9 cellular contexts compared by ENCODE assay signal in genomic region chr11:72684236-72684912, GRCh38. TPM values are rescaled to one million over a fixed set of nuclear protein-coding genes. Genes with fewer than 3 reads are reported as not detected.
DNase-seq lines count a peak whose midpoint lies in the region; ATAC-seq and TF ChIP-seq lines count a peak whose summit lies in the region.
"Had no signal": no experiment of that assay in that cellular context is flagged by ENCODE, and none has a peak within 500 bp of the region (broad histone marks: within the 10 kb centered on the region; RNA-seq: fewer than 3 reads in every experiment).

No MANE protein-coding gene starts in this region.

- 53% methylated on average over 9 of the region's 9 CpGs for WGBS in prostate gland

- no peaks in the 10 kb centered on the region for H3K9me3 Mint-ChIP-seq in GM23338
- H3K9me3 Mint-ChIP-seq in activated T-cell treated with anti-CD3 and anti-CD28 coated beads, Interleukin-2, amount 50 U/mL, for 4 hours, result no peaks in the 10 kb centered on the region
- H3K9me3 Mint-ChIP-seq: IgD-negative memory B cell had no signal

- H3K27me3 Mint-ChIP-seq in GM23338 (ENCODE audit: insufficient read depth, low read depth, poor library complexity), result peaks cover 22% of the 10 kb centered on the region
- no peaks in the 10 kb centered on the region for H3K27me3 Mint-ChIP-seq in activated T-cell treated with anti-CD3 and anti-CD28 coated beads, Interleukin-2, amount 50 U/mL, for 4 hours (ENCODE audit: low read depth)

- H3K4me1 ChIP-seq in GM23338 (ENCODE audit: insufficient read depth) (no peaks in the 10 kb centered on the region), foreskin keratinocyte (no peaks in the 10 kb centered on the region), prostate gland (replicated peaks) (no peaks in the 10 kb centered on the region)

- TF ChIP-seq POLR2A in prostate gland (IDR thresholded peaks at IDR 0.05), result no peak

- 0 out of 2 replicates have a peak, but pooled peaks cover 5% of the 10 kb centered on the region for H4K20me1 ChIP-seq in GM23338 (replicated peaks; ENCODE audit: insufficient read depth)

- H3K4me2 ChIP-seq in GM23338, result no peak overlapping the region

- peaks cover 6% of the 10 kb centered on the region; the same call in 2 of the 3 replicates for H3K36me3 Mint-ChIP-seq in GM23338 (ENCODE audit: low read depth)
- H3K36me3 Mint-ChIP-seq in activated T-cell treated with anti-CD3 and anti-CD28 coated beads, Interleukin-2, amount 50 U/mL, for 4 hours (ENCODE audit: insufficient read depth), result peaks cover 3% of the 10 kb centered on the region
- H3K36me3 Mint-ChIP-seq: IgD-negative memory B cell had no signal

- no peak overlapping the region for H3K4me3 ChIP-seq in GM23338
- H3K4me3 ChIP-seq in prostate gland, result no peak overlapping the region

- no peak overlapping the region for H2AFZ ChIP-seq in GM23338

- no peaks in the 10 kb centered on the region for H3K9me3 ChIP-seq in prostate gland

- DNase-seq in CD1c-positive myeloid dendritic cell (ENCODE audit: extremely low spot score), result peak; percentile 40
- peak; percentile 73 for DNase-seq in GM23338 (ENCODE audit: low spot score)
- peak; percentile 91 for DNase-seq in OCI-M1 (lab: John Stamatoyannopoulos, UW)
- peak; percentile 30 for DNase-seq in activated T-cell treated with anti-CD3 and anti-CD28 coated beads, Interleukin-2, amount 50 U/mL, for 4 hours
- peak in 1 of 2 donors; percentile 50 for DNase-seq in foreskin keratinocyte
- peak; percentile 25 for DNase-seq in prostate gland (ENCODE audit: low spot score)
- no peak for DNase-seq in cerebellar nuclear complex (lab: John Stamatoyannopoulos, UW)

- H3K36me3 ChIP-seq in GM23338 (ENCODE audit: insufficient read depth) (no peaks in the 10 kb centered on the region; the same call in 1 of the 2 replicates), prostate gland (peaks cover 0 to 5% of the 10 kb centered on the region in 2 donors)

- intact Hi-C loops in prostate gland (cut with DNase I), result loop anchor here (10.0 kb wide), 1 partner anchor 210 kb away; no protein-coding TSS in a partner anchor

- ATAC-seq in GM23338, result peak; percentile 73
- ATAC-seq in activated T-cell treated with anti-CD3 and anti-CD28 coated beads, Interleukin-2, amount 50 U/mL, for 4 hours, result peak; percentile 65 to 67
- peak; percentile 77 for ATAC-seq in foreskin keratinocyte
- no peak for ATAC-seq in GM21447 (IDR thresholded peaks at IDR 0.05; ENCODE audit: unreplicated experiment)

- no peaks in the 10 kb centered on the region for H3F3A ChIP-seq in GM23338 (replicated peaks; ENCODE audit: low read depth)

- no peak overlapping the region for H3K4me3 Mint-ChIP-seq in GM23338
- H3K4me3 Mint-ChIP-seq in activated T-cell treated with anti-CD3 and anti-CD28 coated beads, Interleukin-2, amount 50 U/mL, for 4 hours, result no peak overlapping the region
- H3K4me3 Mint-ChIP-seq: IgD-negative memory B cell had no signal

- peak; percentile 54 to 57 for TF ChIP-seq CTCF in GM23338 (conservative IDR thresholded peaks at IDR 0.05; ENCODE audit: low read depth in 2 of 2)
- peak; percentile 72 for TF ChIP-seq CTCF in foreskin keratinocyte (conservative IDR thresholded peaks at IDR 0.05)
- TF ChIP-seq CTCF in prostate gland (IDR thresholded peaks at IDR 0.05), result peak in 2 of 4 experiments; percentile 46 to 71

- H3K9me2 ChIP-seq in GM23338 (ENCODE audit: insufficient read depth), result no peaks in the 10 kb centered on the region

- no peaks in the 10 kb centered on the region for H3K79me2 ChIP-seq in GM23338 (replicated peaks; ENCODE audit: insufficient read depth)

- H3K27me3 ChIP-seq in GM23338 (ENCODE audit: insufficient read depth) (peaks cover 1% of the 10 kb centered on the region; the same call in 1 of the 2 replicates), foreskin keratinocyte (peaks cover 13% of the 10 kb centered on the region), prostate gland (replicated peaks; ENCODE audit: insufficient read depth) (peaks cover 2% of the 10 kb centered on the region)

- peaks cover 11% of the 10 kb centered on the region for H3K4me1 Mint-ChIP-seq in GM23338
- H3K4me1 Mint-ChIP-seq in activated T-cell treated with anti-CD3 and anti-CD28 coated beads, Interleukin-2, amount 50 U/mL, for 4 hours (ENCODE audit: low read depth), result peaks cover 19% of the 10 kb centered on the region

- H3K27ac Mint-ChIP-seq in GM23338, result no peak overlapping the region

- H3K27ac ChIP-seq in GM23338 (ENCODE audit: low read depth), result no peak overlapping the region
- no peak overlapping the region for H3K27ac ChIP-seq in foreskin keratinocyte
- H3K27ac ChIP-seq in prostate gland, result no peak overlapping the region

TF ChIP-seq in GM23338, 12 proteins besides CTCF, POLR2A, EP300 and RAD21 (continues in another document):
- TF ChIP-seq POLR2AphosphoS5 (IDR thresholded peaks at IDR 0.05; ENCODE audit: low read depth) (no peak), STAT1 (IDR thresholded peaks at IDR 0.05; ENCODE audit: unreplicated experiment) (no peak), CREB1 (CRISPR knock-in tag; IDR thresholded peaks at IDR 0.05; ENCODE audit: low read depth) (no peak), REST (IDR thresholded peaks at IDR 0.05; ENCODE audit: unreplicated experiment) (no peak), ZNF114 (CRISPR knock-in tag; IDR thresholded peaks at IDR 0.05) (no peak), EZH2phosphoT487 (IDR thresholded peaks at IDR 0.05; ENCODE audit: unreplicated experiment) (no peak), JUNB (IDR thresholded peaks at IDR 0.05; ENCODE audit: unreplicated experiment) (no peak), NANOG (IDR thresholded peaks at IDR 0.05; ENCODE audit: borderline replicate concordance) (no peak), EZH2 (IDR thresholded peaks at IDR 0.05; ENCODE audit: low read depth, unreplicated experiment) (no peak)

RNA-seq across cellular contexts. Expression of gene PDE2A, which starts 10.2 kb away (rescaled TPM):
- 8.2 and 16.2 TPM in 2 replicates for total RNA-seq in GM23338 (2014; rRNA removed; shearing (Covaris generic))
- 4.1 and 4.3 TPM in 2 replicates for polyA plus RNA-seq in GM23338 (2016; fragmentation: Nextera tagmentation; extraction: Ambion mirVana)
- under 1 TPM; 0.53 to 0.71 (median 0.60) TPM for total RNA-seq in activated T-cell treated with anti-CD3 and anti-CD28 coated beads, Interleukin-2, amount 50 U/mL, for 4 hours
- 1.4 and 1.8 TPM in 2 replicates for total RNA-seq in foreskin keratinocyte
- polyA plus RNA-seq in foreskin keratinocyte, result 1.2 and 1.4 TPM in 2 replicates
- 10 to 100 TPM; 24.2 to 47.7 TPM for total RNA-seq in prostate gland
- polyA plus RNA-seq: IgD-negative memory B cell had no signal

Comparison
In these comparisons a context has a peak if more than half of its experiments do, and no peak if none do; other contexts are left out.
1. DNase-seq: peak in CD1c-positive myeloid dendritic cell (single experiment), GM23338 (single experiment), OCI-M1 (single experiment), activated T-cell treated with anti-CD3 and anti-CD28 coated beads, Interleukin-2, amount 50 U/mL, for 4 hours (single experiment) and prostate gland (single experiment); none in cerebellar nuclear complex (0 of 2).